ENCODE assay signal across 21 cellular contexts in genomic region chr10:71940752-71941151, GRCh38. TPM values are rescaled to one million over a fixed set of nuclear protein-coding genes. Genes with fewer than 3 reads are reported as not detected.
"Had no signal": no experiment of that assay in that cellular context is flagged by ENCODE, and none has a peak within 500 bp of the region (broad histone marks: within the 10 kb centered on the region; RNA-seq: fewer than 3 reads in every experiment).

No MANE protein-coding gene starts in this region.

- ATAC-seq: effector memory CD8-positive, alpha-beta T cell; psoas muscle; right cardiac atrium had no signal

- H3K9me3 ChIP-seq: ovary, thyroid gland had no signal

- H3K27ac ChIP-seq: ovary, psoas muscle, sigmoid colon, stomach, thyroid gland had no signal

- H3K27me3 ChIP-seq: ovary, sigmoid colon, stomach, thyroid gland had no signal

- H3K4me1 Mint-ChIP-seq: immature natural killer cell, nephron had no signal

- H3K36me3 ChIP-seq: ovary, sigmoid colon, stomach, thyroid gland had no signal

- DNase-seq: cortex of kidney; effector memory CD8-positive, alpha-beta T cell; hypothalamus; nucleus accumbens; ovary; posterior cingulate gyrus; psoas muscle; right cardiac atrium; sigmoid colon; stimulated activated CD4-positive, alpha-beta T cell treated with anti-CD3 and anti-CD28 coated beads, Interleukin-2, amount 100 ng/mL, for 24 hours; stomach; thyroid gland had no signal

- H3K27ac Mint-ChIP-seq: effector memory CD8-positive, alpha-beta T cell; immature natural killer cell; memory B cell; nephron; type B pancreatic cell had no signal

- H3K4me3 ChIP-seq: lung, ovary, psoas muscle, sigmoid colon, stomach, thyroid gland had no signal

- H3K4me3 Mint-ChIP-seq: memory B cell; nephron; stimulated activated effector memory CD8-positive, alpha-beta T cell treated with anti-CD3 and anti-CD28 coated beads, Interleukin-12 subunit alpha, Interleukin-12 subunit beta, amount 100 ng/mL, for 72 hours; type B pancreatic cell had no signal

- H3K27me3 Mint-ChIP-seq: type B pancreatic cell had no signal

- H3K4me1 ChIP-seq: psoas muscle, sigmoid colon, stomach, thyroid gland had no signal

- FAIRE-seq: endometrium, frontal cortex, keratinocyte had no signal

- H3K36me3 Mint-ChIP-seq: stimulated activated effector memory CD8-positive, alpha-beta T cell treated with anti-CD3 and anti-CD28 coated beads, Interleukin-12 subunit alpha, Interleukin-12 subunit beta, amount 100 ng/mL, for 72 hours had no signal

RNA-seq across cellular contexts. Expression of gene CHST3, which starts 23.4 kb away (rescaled TPM):
- polyA plus RNA-seq: immature natural killer cell had no signal
